7 cellular contexts compared by ENCODE assay signal in the genomic region with DNA sequence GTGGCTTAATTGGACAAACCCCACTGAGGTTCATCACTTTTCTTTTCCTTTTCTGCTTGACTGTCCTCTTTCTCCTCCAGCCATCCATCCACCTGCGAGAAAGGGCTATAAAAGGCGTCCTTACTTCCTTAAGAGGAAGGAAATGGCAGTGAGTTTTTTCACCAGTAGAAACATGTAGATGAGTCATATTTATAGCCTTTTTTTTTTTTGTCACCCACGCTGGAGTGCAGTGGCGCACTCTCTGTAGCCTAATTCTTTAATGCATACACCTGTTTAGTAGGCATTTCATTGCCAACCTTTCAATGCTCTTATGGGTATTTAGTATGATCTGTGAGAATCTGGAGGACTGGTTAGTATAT. TPM values are rescaled to one million over a fixed set of nuclear protein-coding genes. Genes with fewer than 3 reads are reported as not detected.
A peak's percentile ranks its signal among the peaks of the same experiment; 100 is the strongest.
DNase-seq lines count a peak whose midpoint lies in the region; ATAC-seq and TF ChIP-seq lines count a peak whose summit lies in the region.

No MANE protein-coding gene starts in this region.

- peak; percentile 12 for DNase-seq in activated T-helper 1 cell treated with anti-CD3 and anti-CD28 coated beads, Interleukin-12 subunit alpha, Interleukin-12 subunit beta, Interleukin-2, Interleukin-4 antibody, amounts not matched to agents 30 ng/mL and 10 ng/mL and 1 ng/mL, durations not matched to agents 14 hours and 24 hours and 36 hours (ENCODE audit: low spot score)
- DNase-seq in osteoblast (ENCODE audit: insufficient read length, low spot score, missing footprints), result no peak
- DNase-seq in nephron progenitor cell, result no peak
- DNase-seq in dorsolateral prefrontal cortex, result no peak
- DNase-seq in GM13976 (ENCODE audit: low spot score), result no peak

- H3K9me3 Mint-ChIP-seq in activated T-helper 1 cell treated with anti-CD3 and anti-CD28 coated beads, Interleukin-12 subunit alpha, Interleukin-12 subunit beta, Interleukin-2, Interleukin-4 antibody, amounts not matched to agents 30 ng/mL and 10 ng/mL and 1 ng/mL, durations not matched to agents 14 hours and 24 hours and 36 hours, result peaks cover 11% of the 10 kb centered on the region
- H3K9me3 Mint-ChIP-seq in nephron progenitor cell, result peaks cover 9% of the 10 kb centered on the region

- H3K4me3 Mint-ChIP-seq in activated T-helper 1 cell treated with anti-CD3 and anti-CD28 coated beads, Interleukin-12 subunit alpha, Interleukin-12 subunit beta, Interleukin-2, Interleukin-4 antibody, amounts not matched to agents 30 ng/mL and 10 ng/mL and 1 ng/mL, durations not matched to agents 14 hours and 24 hours and 36 hours, result peak overlapping the region; percentile 25
- H3K4me3 Mint-ChIP-seq in nephron progenitor cell, result no peak overlapping the region

- no peak for TF ChIP-seq CTCF in osteoblast (IDR thresholded peaks at IDR 0.05; ENCODE audit: extremely low read depth, low read depth, low read length)
- TF ChIP-seq CTCF in nephron progenitor cell (IDR thresholded peaks at IDR 0.05), result no peak
- TF ChIP-seq CTCF in dorsolateral prefrontal cortex (IDR thresholded peaks at IDR 0.05 in 54 of 56, conservative IDR thresholded peaks at IDR 0.05 in 2 of 56; ENCODE audit: low read depth in 1 of 56, partially characterized antibody in 56 of 56), result no peak
- TF ChIP-seq CTCF in GM13976 (IDR thresholded peaks at IDR 0.05; ENCODE audit: borderline replicate concordance, control extremely low read depth, extremely low read depth, insufficient read depth, missing control alignments), result no peak

- H3K27me3 Mint-ChIP-seq in activated T-helper 1 cell treated with anti-CD3 and anti-CD28 coated beads, Interleukin-12 subunit alpha, Interleukin-12 subunit beta, Interleukin-2, Interleukin-4 antibody, amounts not matched to agents 30 ng/mL and 10 ng/mL and 1 ng/mL, durations not matched to agents 14 hours and 24 hours and 36 hours (ENCODE audit: insufficient read depth), result peaks cover 6% of the 10 kb centered on the region
- H3K27me3 Mint-ChIP-seq in nephron progenitor cell (ENCODE audit: low read depth, poor library complexity), result peaks cover 16% of the 10 kb centered on the region

- H3K4me1 ChIP-seq in osteoblast (ENCODE audit: insufficient read depth, low read length), result peaks cover 24% of the 10 kb centered on the region

- H3K27me3 ChIP-seq in osteoblast (ENCODE audit: insufficient read depth, low read length) (no peaks in the 10 kb centered on the region), dorsolateral prefrontal cortex (no peaks in the 10 kb centered on the region)

- H3K4me3 ChIP-seq in osteoblast (ENCODE audit: insufficient read depth, low read length), result no peak overlapping the region
- H3K4me3 ChIP-seq in dorsolateral prefrontal cortex, result peak overlapping the region in 1 of 59 donors; percentile 18

- intact Hi-C loops in activated T-helper 1 cell treated with anti-CD3 and anti-CD28 coated beads, Interleukin-12 subunit alpha, Interleukin-12 subunit beta, Interleukin-2, Interleukin-4 antibody, amounts not matched to agents 30 ng/mL and 10 ng/mL and 1 ng/mL, durations not matched to agents 14 hours and 24 hours and 36 hours (cut with micrococcal nuclease), result loop anchor here (1.0 to 5.0 kb wide), 5 partner anchors 16 to 202 kb away; no protein-coding TSS in a partner anchor
- intact Hi-C loops in dorsolateral prefrontal cortex (cut with DNase I), result no loop called here

- peak overlapping the region; percentile 66 for H3K4me2 ChIP-seq in osteoblast (ENCODE audit: insufficient read depth, low read length)

- H3K27ac ChIP-seq in osteoblast (ENCODE audit: low read depth, low read length) (peak overlapping the region; percentile 65), dorsolateral prefrontal cortex (peak overlapping the region in 16 of 59 donors; percentile 5 to 73 (median 48))

- H3K36me3 ChIP-seq in osteoblast (ENCODE audit: insufficient read depth, low read length), result no peaks in the 10 kb centered on the region

- H4K20me1 ChIP-seq in osteoblast (ENCODE audit: insufficient read depth, low read length), result no peaks in the 10 kb centered on the region

- H3K36me3 Mint-ChIP-seq in activated T-helper 1 cell treated with anti-CD3 and anti-CD28 coated beads, Interleukin-12 subunit alpha, Interleukin-12 subunit beta, Interleukin-2, Interleukin-4 antibody, amounts not matched to agents 30 ng/mL and 10 ng/mL and 1 ng/mL, durations not matched to agents 14 hours and 24 hours and 36 hours (ENCODE audit: low read depth), result peaks cover 7% of the 10 kb centered on the region
- H3K36me3 Mint-ChIP-seq in nephron progenitor cell (ENCODE audit: low read depth), result no peaks in the 10 kb centered on the region

- no peaks in the 10 kb centered on the region for H3K79me2 ChIP-seq in osteoblast (ENCODE audit: insufficient read depth, low read length)

- in situ Hi-C loops in GM13976 (cut with MboI; ENCODE audit: low sequenced_read_pairs, unreplicated experiment), result no loop called here

- ATAC-seq in GM19043 (IDR thresholded peaks at IDR 0.05; ENCODE audit: low read depth, unreplicated experiment) (peak; percentile 82), HG03432 (IDR thresholded peaks at IDR 0.05; ENCODE audit: unreplicated experiment) (peak; percentile 82)

- H3K4me1 Mint-ChIP-seq in activated T-helper 1 cell treated with anti-CD3 and anti-CD28 coated beads, Interleukin-12 subunit alpha, Interleukin-12 subunit beta, Interleukin-2, Interleukin-4 antibody, amounts not matched to agents 30 ng/mL and 10 ng/mL and 1 ng/mL, durations not matched to agents 14 hours and 24 hours and 36 hours (ENCODE audit: low read depth), result peaks cover 59% of the 10 kb centered on the region
- H3K4me1 Mint-ChIP-seq in nephron progenitor cell, result no peaks in the 10 kb centered on the region

- peak overlapping the region; percentile 50 for H3K27ac Mint-ChIP-seq in activated T-helper 1 cell treated with anti-CD3 and anti-CD28 coated beads, Interleukin-12 subunit alpha, Interleukin-12 subunit beta, Interleukin-2, Interleukin-4 antibody, amounts not matched to agents 30 ng/mL and 10 ng/mL and 1 ng/mL, durations not matched to agents 14 hours and 24 hours and 36 hours
- no peak overlapping the region for H3K27ac Mint-ChIP-seq in nephron progenitor cell

- H3K9me3 ChIP-seq in osteoblast (ENCODE audit: low read depth, low read length), result no peaks in the 10 kb centered on the region

- no peak overlapping the region for H2AFZ ChIP-seq in osteoblast (ENCODE audit: low read length)

RNA-seq across cellular contexts. Expression of gene IFNGR1, which starts 15.3 kb away (rescaled TPM):
- 12.5 and 12.6 TPM in 2 replicates for total RNA-seq in activated T-helper 1 cell treated with anti-CD3 and anti-CD28 coated beads, Interleukin-12 subunit alpha, Interleukin-12 subunit beta, Interleukin-2, Interleukin-4 antibody, amounts not matched to agents 30 ng/mL and 10 ng/mL and 1 ng/mL, durations not matched to agents 14 hours and 24 hours and 36 hours
- 62.6 and 68.1 TPM in 2 replicates for total RNA-seq in osteoblast
- total RNA-seq in dorsolateral prefrontal cortex, result 10 to 100 TPM; 27.5 to 68.4 (median 46.0) TPM
